In genomic region chr9:34522971-34523797, GRCh38 we compare ENCODE assay signal across 8 cellular contexts. TPM values are rescaled to one million over a fixed set of nuclear protein-coding genes. Genes with fewer than 3 reads are reported as not detected.
DNase-seq lines count a peak whose midpoint lies in the region; ATAC-seq and TF ChIP-seq lines count a peak whose summit lies in the region.

TSS of gene ENHO (minus strand) at chr9:34522990. CDS start at chr9:34521695, 1,295 bp downstream.

- POLR2A ChIA-PET in RWPE1 (lab: Yijun Ruan, JAX; ENCODE audit: low non-redundant PET): no interaction called here

- peak within 1 kb of the TSS; percentile 70 for H3K4me3 ChIP-seq in Karpas-422 (ENCODE audit: low read length)
- H3K4me3 ChIP-seq in fibroblast of pulmonary artery (replicated peaks; ENCODE audit: low read depth, low read length): peak within 1 kb of the TSS; percentile 33

- TF ChIP-seq CTCF in RWPE1 (conservative IDR thresholded peaks at IDR 0.05; ENCODE audit: low read depth) (no peak), fibroblast of pulmonary artery (IDR thresholded peaks at IDR 0.05; ENCODE audit: low read length, missing control alignments) (no peak)

- no peaks in the 10 kb centered on the region for H3K9me3 Mint-ChIP-seq in natural killer cell treated with Interleukin-12 subunit alpha and Interleukin-12 subunit beta and Interleukin-15 and Interleukin-18, amount 100 ng/mL, for 72 hours
- H3K9me3 Mint-ChIP-seq in stimulated activated naive B cell treated with anti-CD40 and anti-IgM and Interleukin-4, amounts not matched to agents 10 μg/mL and 1 μg/mL and 100 μg/mL, for 72 hours: peaks cover 0 to 1% of the 10 kb centered on the region in 2 donors

- H3K27ac Mint-ChIP-seq in natural killer cell treated with Interleukin-12 subunit alpha and Interleukin-12 subunit beta and Interleukin-15 and Interleukin-18, amount 100 ng/mL, for 72 hours: peak within 1 kb of the TSS in 1 of 2 donors; percentile 18
- no peak within 1 kb of the TSS for H3K27ac Mint-ChIP-seq in stimulated activated naive B cell treated with anti-CD40 and anti-IgM and Interleukin-4, amounts not matched to agents 10 μg/mL and 1 μg/mL and 100 μg/mL, for 72 hours

- peak within 1 kb of the TSS; percentile 56; the same call in 1 of the 2 replicates for H3K27ac ChIP-seq in Karpas-422 (ENCODE audit: low read length)
- no peak within 1 kb of the TSS for H3K27ac ChIP-seq in RWPE1

- H3K9me3 ChIP-seq in Karpas-422 (ENCODE audit: low read length): no peaks in the 10 kb centered on the region

- H3K36me3 ChIP-seq in Karpas-422 (ENCODE audit: insufficient read depth, low read length): no peaks in the 10 kb centered on the region

- peak within 1 kb of the TSS; percentile 73 for H3K9ac ChIP-seq in Karpas-422 (ENCODE audit: low read length)

- CTCF ChIA-PET in RWPE1 (lab: Yijun Ruan, JAX): interaction anchor here (0.7 kb wide), 2 partner anchors 27 to 110 kb away, joined by 3 to 4 read pairs; no protein-coding TSS in a partner anchor

- no peaks in the 10 kb centered on the region; the same call in 1 of the 2 replicates for H4K20me1 ChIP-seq in Karpas-422 (ENCODE audit: insufficient read depth, low read depth, low read length)

- no peaks in the 10 kb centered on the region for H3K79me2 ChIP-seq in Karpas-422 (ENCODE audit: low read length)

- DNase-seq in DMS153 (lab: John Stamatoyannopoulos, UW) (peak; percentile 80), Karpas-422 (peak; percentile 96), RWPE1 (ENCODE audit: low spot score) (peak; percentile 96), fibroblast of pulmonary artery (ENCODE audit: low read depth) (peak; percentile 85)
- DNase-seq in activated effector memory CD4-positive, alpha-beta T cell treated with Interleukin-2 at 50 U/mL for 16 hours: peak; percentile 90
- DNase-seq in natural killer cell treated with Interleukin-12 subunit alpha and Interleukin-12 subunit beta and Interleukin-15 and Interleukin-18, amount 100 ng/mL, for 72 hours (ENCODE audit: low spot score): peak; percentile 92
- peak; percentile 90 for DNase-seq in stimulated activated naive B cell treated with anti-CD40 and anti-IgM and Interleukin-4, amounts not matched to agents 10 μg/mL and 1 μg/mL and 100 μg/mL, for 72 hours

- H3K4me2 ChIP-seq in Karpas-422 (ENCODE audit: low read depth, low read length, poor library complexity, severe bottlenecking): peak within 1 kb of the TSS; percentile 76

- H3K27me3 Mint-ChIP-seq in natural killer cell treated with Interleukin-12 subunit alpha and Interleukin-12 subunit beta and Interleukin-15 and Interleukin-18, amount 100 ng/mL, for 72 hours: peaks cover 19 to 28% of the 10 kb centered on the region in 2 donors
- peaks cover 30 to 45% of the 10 kb centered on the region in 2 donors for H3K27me3 Mint-ChIP-seq in stimulated activated naive B cell treated with anti-CD40 and anti-IgM and Interleukin-4, amounts not matched to agents 10 μg/mL and 1 μg/mL and 100 μg/mL, for 72 hours

- ATAC-seq in GM21825 (IDR thresholded peaks at IDR 0.05; ENCODE audit: unreplicated experiment): peak; percentile 86
- ATAC-seq in natural killer cell treated with Interleukin-12 subunit alpha and Interleukin-12 subunit beta and Interleukin-15 and Interleukin-18, amount 100 ng/mL, for 72 hours: peak; percentile 98 to 99
- ATAC-seq in stimulated activated naive B cell treated with anti-CD40 and anti-IgM and Interleukin-4, amounts not matched to agents 10 μg/mL and 1 μg/mL and 100 μg/mL, for 72 hours (replicated peaks): peak; percentile 95 to 97

- H3K4me1 ChIP-seq in Karpas-422 (ENCODE audit: low read length): peaks cover 52% of the 10 kb centered on the region

- peak within 1 kb of the TSS; percentile 75 for H3K4me3 Mint-ChIP-seq in natural killer cell treated with Interleukin-12 subunit alpha and Interleukin-12 subunit beta and Interleukin-15 and Interleukin-18, amount 100 ng/mL, for 72 hours
- H3K4me3 Mint-ChIP-seq in stimulated activated naive B cell treated with anti-CD40 and anti-IgM and Interleukin-4, amounts not matched to agents 10 μg/mL and 1 μg/mL and 100 μg/mL, for 72 hours: peak within 1 kb of the TSS; percentile 58 to 71

- no peaks in the 10 kb centered on the region for H3K36me3 Mint-ChIP-seq in natural killer cell treated with Interleukin-12 subunit alpha and Interleukin-12 subunit beta and Interleukin-15 and Interleukin-18, amount 100 ng/mL, for 72 hours
- H3K36me3 Mint-ChIP-seq in stimulated activated naive B cell treated with anti-CD40 and anti-IgM and Interleukin-4, amounts not matched to agents 10 μg/mL and 1 μg/mL and 100 μg/mL, for 72 hours: no peaks in the 10 kb centered on the region

- no peaks in the 10 kb centered on the region for H3K9me2 ChIP-seq in Karpas-422 (replicated peaks; ENCODE audit: insufficient read depth, low read length)

- no peaks in the 10 kb centered on the region for H3K27me3 ChIP-seq in Karpas-422 (ENCODE audit: low read length)

- peaks cover 4 to 6% of the 10 kb centered on the region in 2 donors for H3K4me1 Mint-ChIP-seq in natural killer cell treated with Interleukin-12 subunit alpha and Interleukin-12 subunit beta and Interleukin-15 and Interleukin-18, amount 100 ng/mL, for 72 hours (ENCODE audit: low read depth in 2 of 2)
- H3K4me1 Mint-ChIP-seq in stimulated activated naive B cell treated with anti-CD40 and anti-IgM and Interleukin-4, amounts not matched to agents 10 μg/mL and 1 μg/mL and 100 μg/mL, for 72 hours: peaks cover 12 to 13% of the 10 kb centered on the region in 2 donors

- peak within 1 kb of the TSS; percentile 51; the same call in 1 of the 2 replicates for H2AFZ ChIP-seq in Karpas-422 (ENCODE audit: low read length)

RNA-seq across cellular contexts. Expression of gene ENHO, which starts in this region (rescaled TPM):
- 14.1 and 16.0 TPM in 2 replicates for total RNA-seq in Karpas-422 (2014; rRNA removed; shearing (Covaris generic); ENCODE audit: low replicate concordance)
- not detected for total RNA-seq in natural killer cell treated with Interleukin-12 subunit alpha and Interleukin-12 subunit beta and Interleukin-15 and Interleukin-18, amount 100 ng/mL, for 72 hours

Comparison
In these comparisons a context has a peak if more than half of its experiments do, and no peak if none do; other contexts are left out.
1. RNA of gene ENHO (total RNA-seq): 14.1 to 16.0 TPM in Karpas-422; not detected in natural killer cell treated with Interleukin-12 subunit alpha and Interleukin-12 subunit beta and Interleukin-15 and Interleukin-18, amount 100 ng/mL, for 72 hours; every median in the first group is over 10 times any median in the second.
2. Peak in DNase-seq and ATAC-seq in natural killer cell treated with Interleukin-12 subunit alpha and Interleukin-12 subunit beta and Interleukin-15 and Interleukin-18, amount 100 ng/mL, for 72 hours; RNA of the gene not detected or under 1 TPM.
3. Peak in every context shown above with its lines, with median percentiles within 50 percentile points of each other: DNase-seq and ATAC-seq.